Comparison of ENCODE assay signal across 12 cellular contexts in genomic region chr1:213982515-213982813, GRCh38. TPM values are rescaled to one million over a fixed set of nuclear protein-coding genes. Genes with fewer than 3 reads are reported as not detected.
DNase-seq lines count a peak whose midpoint lies in the region; ATAC-seq and TF ChIP-seq lines count a peak whose summit lies in the region.
"Had no signal": no experiment of that assay in that cellular context is flagged by ENCODE, and none has a peak within 500 bp of the region (broad histone marks: within the 10 kb centered on the region; RNA-seq: fewer than 3 reads in every experiment).

No MANE protein-coding gene starts in this region.

- no peak overlapping the region for H4K91ac ChIP-seq in neuronal stem cell (ENCODE audit: low read depth, low read length, poor library complexity)

- H2BK5ac ChIP-seq in neuronal stem cell (ENCODE audit: low read length), result peak overlapping the region; percentile 85

- no peaks in the 10 kb centered on the region for H3K9me3 ChIP-seq in BE2C
- H3K9me3 ChIP-seq in HUES64 (ENCODE audit: insufficient read depth, low read depth, low read length), result no peaks in the 10 kb centered on the region
- no peaks in the 10 kb centered on the region for H3K9me3 ChIP-seq in esophagus squamous epithelium
- no peaks in the 10 kb centered on the region for H3K9me3 ChIP-seq in neuronal stem cell (replicated peaks in 1 of 2; ENCODE audit: control insufficient read depth in 2 of 2, insufficient read depth in 1 of 2, low read depth in 1 of 2, low read length in 2 of 2)
- H3K9me3 ChIP-seq: SJSA1 had no signal

- H3K23ac ChIP-seq in neuronal stem cell (ENCODE audit: low read depth, low read length, poor library complexity), result no peak overlapping the region

- no peak for TF ChIP-seq POLR2A in esophagus squamous epithelium (IDR thresholded peaks at IDR 0.05)

- TF ChIP-seq CTCF in BE2C (IDR thresholded peaks at IDR 0.05; ENCODE audit: low read depth, low read length) (no peak), esophagus squamous epithelium (IDR thresholded peaks at IDR 0.05) (no peak)

- H4K8ac ChIP-seq in neuronal stem cell (ENCODE audit: low read depth, low read length), result no peak overlapping the region

- DNase-seq in BE2C (no peak), esophagus squamous epithelium (lab: John Stamatoyannopoulos, UW) (no peak), neuronal stem cell (ENCODE audit: low spot score) (no peak), left colon (no peak), EL (no peak)
- no peak for DNase-seq in activated CD4-positive, alpha-beta memory T cell treated with anti-CD3 and anti-CD28 coated beads for 36 hours
- DNase-seq: Kasumi-1, natural killer cell had no signal

- H3K4me3 ChIP-seq in BE2C (ENCODE audit: low read depth, low read length) (peak overlapping the region; percentile 62), HUES64 (ENCODE audit: low read length) (peak overlapping the region; percentile 61), esophagus squamous epithelium (peak overlapping the region in 3 of 4 donors; percentile 8 to 58 (median 36)), neuronal stem cell (ENCODE audit: low read length in 2 of 2) (peak overlapping the region; percentile 46 to 69)
- H3K4me3 ChIP-seq: SJSA1 had no signal

- peak overlapping the region; percentile 11 for H2BK12ac ChIP-seq in neuronal stem cell (ENCODE audit: low read length)

- H3K4me1 Mint-ChIP-seq in activated CD4-positive, alpha-beta memory T cell treated with anti-CD3 and anti-CD28 coated beads for 36 hours (ENCODE audit: low read depth), result peaks cover 20% of the 10 kb centered on the region

- POLR2A ChIA-PET in activated CD4-positive, alpha-beta memory T cell treated with anti-CD3 and anti-CD28 coated beads for 36 hours (lab: Charles Lee), result no interaction called here

- H2BK15ac ChIP-seq in neuronal stem cell (ENCODE audit: low read length), result no peak overlapping the region

- H3K14ac ChIP-seq in neuronal stem cell (ENCODE audit: low read length), result no peak overlapping the region

- H3K27me3 ChIP-seq in BE2C (no peaks in the 10 kb centered on the region), HUES64 (ENCODE audit: insufficient read depth, low read length) (peaks cover 97% of the 10 kb centered on the region), esophagus squamous epithelium (peaks cover 17 to 100% (median 40%) of the 10 kb centered on the region in 4 donors), neuronal stem cell (ENCODE audit: control insufficient read depth in 3 of 3, insufficient read depth in 3 of 3, low read depth in 1 of 3, low read length in 3 of 3) (peaks cover 12 to 94% (median 69%) of the 10 kb centered on the region in 3 experiments)

- peaks cover 7% of the 10 kb centered on the region for H3K36me3 Mint-ChIP-seq in activated CD4-positive, alpha-beta memory T cell treated with anti-CD3 and anti-CD28 coated beads for 36 hours

- no peak overlapping the region for H2BK120ac ChIP-seq in neuronal stem cell (ENCODE audit: low read depth, low read length)

- no peak overlapping the region for H3K27ac Mint-ChIP-seq in activated CD4-positive, alpha-beta memory T cell treated with anti-CD3 and anti-CD28 coated beads for 36 hours
- H3K27ac Mint-ChIP-seq: activated CD4-positive, alpha-beta T cell treated with anti-CD3 and anti-CD28 coated beads for 36 hours; natural killer cell had no signal

- no peak overlapping the region for H3K4ac ChIP-seq in neuronal stem cell (ENCODE audit: low read length)

- peaks cover 13% of the 10 kb centered on the region for H3K4me1 ChIP-seq in BE2C
- peaks cover 72% of the 10 kb centered on the region for H3K4me1 ChIP-seq in HUES64 (ENCODE audit: insufficient read depth, low read length)
- peaks cover 9 to 56% (median 23%) of the 10 kb centered on the region in 3 donors for H3K4me1 ChIP-seq in esophagus squamous epithelium
- H3K4me1 ChIP-seq in neuronal stem cell (ENCODE audit: control insufficient read depth in 2 of 2, insufficient read depth in 1 of 2, low read depth in 1 of 2, low read length in 2 of 2), result peaks cover 31 to 34% of the 10 kb centered on the region in 2 donors

- no peak overlapping the region for H2AK5ac ChIP-seq in neuronal stem cell (ENCODE audit: low read depth, low read length)

- peak overlapping the region; percentile 99 for H3K4me2 ChIP-seq in neuronal stem cell (ENCODE audit: insufficient read depth, low read length, poor library complexity, severe bottlenecking)

- 1% methylated on average over 21 of the region's 23 CpGs for WGBS in HUES64
- WGBS in esophagus squamous epithelium, 2 donors, result 3 to 4% methylated on average over 7 of the region's 23 CpGs
- WGBS in neuronal stem cell (ENCODE audit: extremely low coverage in 2 of 2, insufficient read length in 2 of 2, insufficient replicate concordance in 1 of 2), 2 donors, result no CpG with 5 or more reads among the region's 23 CpGs

- H3K27me3 Mint-ChIP-seq in activated CD4-positive, alpha-beta memory T cell treated with anti-CD3 and anti-CD28 coated beads for 36 hours, result peaks cover 81% of the 10 kb centered on the region

- intact Hi-C loops in esophagus squamous epithelium (cut with DNase I) (no loop called here), left colon (cut with DNase I, micrococcal nuclease) (no loop called here)
- intact Hi-C loops in activated CD4-positive, alpha-beta memory T cell treated with anti-CD3 and anti-CD28 coated beads for 36 hours (cut with micrococcal nuclease), result loop anchor here (10.0 kb wide), 1 partner anchor 298 kb away; no protein-coding TSS in a partner anchor

- ATAC-seq in left colon (no peak), GM18520 (IDR thresholded peaks at IDR 0.05; ENCODE audit: unreplicated experiment) (no peak)
- ATAC-seq: activated CD4-positive, alpha-beta T cell treated with anti-CD3 and anti-CD28 coated beads for 36 hours; natural killer cell had no signal

- H3K36me3 ChIP-seq in BE2C (no peaks in the 10 kb centered on the region), HUES64 (ENCODE audit: insufficient read depth, low read length) (no peaks in the 10 kb centered on the region), esophagus squamous epithelium (no peaks in the 10 kb centered on the region), neuronal stem cell (replicated peaks in 1 of 2; ENCODE audit: control insufficient read depth in 2 of 2, insufficient read depth in 2 of 2, low read length in 2 of 2) (no peaks in the 10 kb centered on the region)
- H3K36me3 ChIP-seq: SJSA1 had no signal

- H3K9ac ChIP-seq in HUES64 (ENCODE audit: low read depth, low read length) (no peak overlapping the region), neuronal stem cell (ENCODE audit: low read depth, low read length, poor library complexity) (peak overlapping the region; percentile 93)

- H3K4me3 Mint-ChIP-seq in activated CD4-positive, alpha-beta memory T cell treated with anti-CD3 and anti-CD28 coated beads for 36 hours, result no peak overlapping the region
- H3K4me3 Mint-ChIP-seq: activated CD4-positive, alpha-beta T cell treated with anti-CD3 and anti-CD28 coated beads for 36 hours; natural killer cell had no signal

- no peaks in the 10 kb centered on the region for H3K9me3 Mint-ChIP-seq in activated CD4-positive, alpha-beta memory T cell treated with anti-CD3 and anti-CD28 coated beads for 36 hours

- no peak overlapping the region for H3K27ac ChIP-seq in HUES64 (ENCODE audit: low read depth, low read length)
- no peak overlapping the region for H3K27ac ChIP-seq in esophagus squamous epithelium
- H3K27ac ChIP-seq in neuronal stem cell (replicated peaks; ENCODE audit: low read length), result no peak overlapping the region
- H3K27ac ChIP-seq: SJSA1 had no signal

- CTCF ChIA-PET in activated CD4-positive, alpha-beta memory T cell treated with anti-CD3 and anti-CD28 coated beads for 36 hours (lab: Charles Lee), result no interaction called here

- peak overlapping the region; percentile 97 for H3K18ac ChIP-seq in neuronal stem cell (ENCODE audit: low read length)

- peak overlapping the region; percentile 94 for H2AFZ ChIP-seq in neuronal stem cell (ENCODE audit: low read length)

- H3K79me1 ChIP-seq in neuronal stem cell (ENCODE audit: low read depth, low read length), result no peaks in the 10 kb centered on the region

RNA-seq across cellular contexts. Expression of gene PROX1, which starts 5.3 kb away (rescaled TPM):
- polyA plus RNA-seq in BE2C (2012; ENCODE audit: insufficient read depth, insufficient read length, low read depth), result 43.1 TPM
- 1.1 TPM for polyA plus RNA-seq in HUES64 (2013, experiment 1 of 2)
- 1.6 TPM for polyA plus RNA-seq in HUES64 (2013, experiment 2 of 2)
- total RNA-seq in esophagus squamous epithelium, result 1 to 10 TPM in 1 of 4 donors, under 1 TPM in 3; 0.15 to 3.8 (median 0.66) TPM
- polyA plus RNA-seq in neuronal stem cell (2013, experiment 1 of 2), result 2.1 TPM
- 2.3 TPM for polyA plus RNA-seq in neuronal stem cell (2013, experiment 2 of 2)
- under 1 TPM; 0.02 to 0.17 TPM for total RNA-seq in activated CD4-positive, alpha-beta memory T cell treated with anti-CD3 and anti-CD28 coated beads for 36 hours
- total RNA-seq in left colon, result 10 to 100 TPM; 15.4 to 18.5 TPM
- total RNA-seq: natural killer cell had no signal
